22 cellular contexts compared by ENCODE assay signal in the genomic region with DNA sequence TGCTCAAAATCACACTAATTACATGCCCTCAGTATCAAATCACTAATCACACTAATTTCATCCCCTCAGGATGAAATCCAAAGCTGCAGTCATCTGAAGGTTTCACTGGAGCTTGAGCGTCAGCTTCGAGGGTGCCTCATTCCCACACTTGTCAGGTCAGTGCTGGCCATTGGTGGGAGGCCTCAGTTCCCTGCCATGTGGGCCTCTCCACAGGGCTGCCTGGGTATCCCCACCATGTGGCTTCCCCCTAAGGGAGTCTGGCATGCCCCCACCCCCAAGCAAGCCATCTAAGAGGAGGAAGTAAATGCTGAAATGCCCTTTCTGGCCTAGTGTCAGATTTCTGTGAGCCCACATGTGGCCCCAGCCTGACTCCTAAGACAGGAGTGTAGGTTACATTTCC.
"Had no signal": no experiment of that assay in that cellular context is flagged by ENCODE, and none has a peak within 500 bp of the region (broad histone marks: within the 10 kb centered on the region; RNA-seq: fewer than 3 reads in every experiment).

No MANE protein-coding gene starts in this region.

- H3K27ac Mint-ChIP-seq: activated naive CD8-positive, alpha-beta T cell treated with anti-CD3 and anti-CD28 coated beads for 36 hours; naive B cell; neural progenitor cell; progenitor cell of endocrine pancreas; WTC11 had no signal

- H3K36me3 Mint-ChIP-seq: activated naive CD8-positive, alpha-beta T cell treated with anti-CD3 and anti-CD28 coated beads for 36 hours; naive B cell; neural progenitor cell; WTC11 had no signal

- DNase-seq: activated CD4-positive, alpha-beta T cell treated with anti-CD3 and anti-CD28 coated beads, Interleukin-2, amount 50 U/mL, for 4 hours; activated naive CD4-positive, alpha-beta T cell; activated naive CD8-positive, alpha-beta T cell treated with anti-CD3 and anti-CD28 coated beads for 36 hours; activated T-cell treated with anti-CD3 and anti-CD28 coated beads, Interleukin-2, amount 50 U/mL, for 1 hour; amniotic stem cell; esophagus squamous epithelium; lower lobe of right lung; mesendoderm; naive B cell; retina; stimulated activated CD4-positive, alpha-beta T cell treated with anti-CD3 and anti-CD28 coated beads, Interleukin-4, amount 100 ng/mL, for 24 hours; stomach; T-helper 9 cell had no signal

- H3K4me1 ChIP-seq: breast epithelium, esophagus squamous epithelium, gastroesophageal sphincter, lower lobe of right lung, neural progenitor cell, stomach, suprapubic skin, tibial nerve had no signal

- H3K9me3 Mint-ChIP-seq: activated naive CD8-positive, alpha-beta T cell treated with anti-CD3 and anti-CD28 coated beads for 36 hours; central memory CD8-positive, alpha-beta T cell; naive B cell had no signal

- H3K36me3 ChIP-seq: breast epithelium, esophagus squamous epithelium, gastroesophageal sphincter, lower lobe of right lung, neural progenitor cell, stomach, suprapubic skin, tibial nerve had no signal

- H3K4me3 ChIP-seq: breast epithelium, dorsolateral prefrontal cortex, esophagus squamous epithelium, gastroesophageal sphincter, lower lobe of right lung, neural progenitor cell, stomach, suprapubic skin, tibial nerve had no signal

- H3K4me1 Mint-ChIP-seq: activated naive CD8-positive, alpha-beta T cell treated with anti-CD3 and anti-CD28 coated beads for 36 hours; central memory CD8-positive, alpha-beta T cell; naive B cell had no signal

- H3K27me3 ChIP-seq: breast epithelium, dorsolateral prefrontal cortex, gastroesophageal sphincter, neural progenitor cell, suprapubic skin, tibial nerve had no signal

- H3K9ac ChIP-seq: neural progenitor cell had no signal

- H3K4me3 Mint-ChIP-seq: activated naive CD8-positive, alpha-beta T cell treated with anti-CD3 and anti-CD28 coated beads for 36 hours; central memory CD8-positive, alpha-beta T cell; naive B cell; neural progenitor cell; WTC11 had no signal

- ATAC-seq: gastroesophageal sphincter, lower lobe of right lung, WTC11 had no signal

- H3K9me3 ChIP-seq: breast epithelium, esophagus squamous epithelium, gastroesophageal sphincter, lower lobe of right lung, stomach, suprapubic skin, tibial nerve had no signal

- H3K27ac ChIP-seq: breast epithelium, dorsolateral prefrontal cortex, esophagus squamous epithelium, gastroesophageal sphincter, lower lobe of right lung, neural progenitor cell, stomach, suprapubic skin, tibial nerve had no signal
